ENCODE assay signal across 20 cellular contexts in the genomic region with DNA sequence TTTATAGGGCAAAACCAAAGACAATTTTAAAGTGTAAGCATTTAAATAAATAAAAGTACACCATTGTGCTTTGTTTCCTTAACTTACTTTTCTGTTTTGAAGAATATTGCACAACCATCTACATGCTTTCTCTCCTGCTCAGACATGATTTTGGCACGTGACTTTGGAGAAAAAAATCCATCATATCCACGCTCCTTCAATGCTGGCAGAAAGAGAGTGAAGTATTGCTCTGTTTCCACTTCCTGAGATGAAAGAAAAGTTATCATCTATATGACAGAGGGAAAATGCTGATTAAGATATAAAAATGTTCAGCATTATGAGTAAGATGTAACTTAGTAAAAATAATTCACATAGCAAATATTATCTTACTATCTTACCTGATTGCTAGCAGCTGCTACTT.
DNase-seq lines count a peak whose midpoint lies in the region; ATAC-seq, FAIRE-seq and TF ChIP-seq lines count a peak whose summit lies in the region.
"Had no signal": no experiment of that assay in that cellular context is flagged by ENCODE, and none has a peak within 500 bp of the region (broad histone marks: within the 10 kb centered on the region; RNA-seq: fewer than 3 reads in every experiment).

No MANE protein-coding gene starts in this region.

- CTCF ChIA-PET in HepG2 (lab: Yijun Ruan, JAX; ENCODE audit: low intra/inter-chr PET ratio, low total read pairs): no interaction called here
- CTCF ChIA-PET in mammary epithelial cell (lab: Charles Lee; ENCODE audit: low non-redundant PET): no interaction called here

- POLR2A ChIA-PET in HepG2 (lab: Yijun Ruan, JAX): no interaction called here
- POLR2A ChIA-PET in naive thymus-derived CD8-positive, alpha-beta T cell (lab: Charles Lee): interaction anchor here (0.9 kb wide), 1 partner anchor 114 kb away, joined by 3 read pairs; no protein-coding TSS in a partner anchor

- no peak for TF ChIP-seq EP300 in HepG2 (IDR thresholded peaks at IDR 0.05; ENCODE audit: low read depth in 2 of 2, low read length in 2 of 2)
- no peak for TF ChIP-seq EP300 in HepG2 (CRISPR knock-in tag; IDR thresholded peaks at IDR 0.05; ENCODE audit: borderline replicate concordance)

- H3K36me3 ChIP-seq in HepG2 (replicated peaks in 1 of 2; ENCODE audit: control insufficient read depth in 1 of 2, insufficient read depth in 2 of 2, low read length in 2 of 2): peaks cover 1 to 33% of the 10 kb centered on the region in 2 experiments; a peak in 3 of 5 replicates
- H3K36me3 ChIP-seq in right lobe of liver: peaks cover 0 to 19% (median 2%) of the 10 kb centered on the region in 4 donors
- peaks cover 9% of the 10 kb centered on the region for H3K36me3 ChIP-seq in mammary epithelial cell (ENCODE audit: insufficient read depth, low read length)
- H3K36me3 ChIP-seq in smooth muscle cell (ENCODE audit: low read depth): no peaks in the 10 kb centered on the region
- peaks cover 0 to 68% (median 46%) of the 10 kb centered on the region in 9 donors for H3K36me3 ChIP-seq in heart left ventricle

- intact Hi-C loops in HepG2 (cut with micrococcal nuclease; ENCODE audit: unreplicated experiment) (no loop called here), right lobe of liver (cut with DNase I) (no loop called here), mammary epithelial cell (cut with micrococcal nuclease) (loop anchor here (5.0 kb wide), 1 partner anchor 80 kb away; no protein-coding TSS in a partner anchor), heart left ventricle (cut with DNase I) (loop anchor here in 2 of 10 donors (10.0 kb wide), 2 partner anchors 53 to 63 kb away; no protein-coding TSS in a partner anchor)

- DNase-seq in HepG2 (ENCODE audit: low spot score) (no peak), right lobe of liver (no peak), mammary epithelial cell (peak; percentile 64), fibroblast of the aortic adventitia (ENCODE audit: low read depth) (peak; percentile 50), smooth muscle cell (lab: John Stamatoyannopoulos, UW; ENCODE audit: unreplicated experiment) (no peak), heart left ventricle (no peak)
- no peak for DNase-seq in naive thymus-derived CD8-positive, alpha-beta T cell
- DNase-seq: AML-193, Caco-2, DMS153, EL, H7, NCI-H1417 treated with DMSO at 0.1 percent for 48 hours, NCI-H1930, NCI-H446, NCI-H748 treated with DMSO at 0.1 percent for 48 hours, RPMI8226 had no signal

- H2AFZ ChIP-seq in HepG2 (ENCODE audit: low read length) (no peak overlapping the region), mammary epithelial cell (ENCODE audit: low read depth, low read length) (no peak overlapping the region), smooth muscle cell (ENCODE audit: low read depth) (no peak overlapping the region)

- H3K9me3 ChIP-seq in HepG2 (ENCODE audit: low read length) (no peaks in the 10 kb centered on the region), right lobe of liver (no peaks in the 10 kb centered on the region), mammary epithelial cell (replicated peaks; ENCODE audit: insufficient read depth, low read length) (no peaks in the 10 kb centered on the region), smooth muscle cell (replicated peaks; ENCODE audit: low read depth) (no peaks in the 10 kb centered on the region), heart left ventricle (no peaks in the 10 kb centered on the region)
- H3K9me3 ChIP-seq: Caco-2 had no signal

- no peaks in the 10 kb centered on the region for H3K9me3 Mint-ChIP-seq in naive thymus-derived CD8-positive, alpha-beta T cell
- H3K9me3 Mint-ChIP-seq: IgD-negative memory B cell had no signal

- H3K4me3 ChIP-seq in HepG2 (replicated peaks in 1 of 3; ENCODE audit: insufficient read depth in 1 of 3, low read depth in 2 of 3, low read length in 3 of 3) (no peak overlapping the region), right lobe of liver (no peak overlapping the region), mammary epithelial cell (replicated peaks in 1 of 3; ENCODE audit: insufficient read depth in 1 of 3, low read depth in 2 of 3, low read length in 3 of 3) (no peak overlapping the region), fibroblast of the aortic adventitia (ENCODE audit: low read depth, low read length) (no peak overlapping the region), smooth muscle cell (no peak overlapping the region), heart left ventricle (no peak overlapping the region)

- no peak overlapping the region for H3K4me2 ChIP-seq in HepG2 (ENCODE audit: low read depth, low read length)
- H3K4me2 ChIP-seq in mammary epithelial cell (ENCODE audit: insufficient read depth, low read depth, low read length): peak overlapping the region; percentile 27
- H3K4me2 ChIP-seq in smooth muscle cell: no peak overlapping the region

- in situ Hi-C loops in HepG2 (cut with HindIII; ENCODE audit: extremely low pct_ligation_motif_present, low pct_unique_long_range_greater_than_20kb): no loop called here
- in situ Hi-C loops in mammary epithelial cell (cut with MboI; ENCODE audit: low sequenced_read_pairs in 2 of 2): no loop called here

- no peaks in the 10 kb centered on the region for H3K27me3 Mint-ChIP-seq in naive thymus-derived CD8-positive, alpha-beta T cell
- H3K27me3 Mint-ChIP-seq: IgD-negative memory B cell had no signal

- BruUV-seq in HepG2 (replicated peaks; lab: Mats Ljungman, UMichigan) (no TSS peak), mammary epithelial cell (replicated peaks; lab: Mats Ljungman, UMichigan) (no TSS peak)

- peak overlapping the region in 1 of 10 donors; percentile 29 for H3K4me3 Mint-ChIP-seq in naive thymus-derived CD8-positive, alpha-beta T cell
- H3K4me3 Mint-ChIP-seq: CD14-positive monocyte, IgD-negative memory B cell had no signal

- no peak for ATAC-seq in HepG2
- ATAC-seq in right lobe of liver: no peak
- ATAC-seq in naive thymus-derived CD8-positive, alpha-beta T cell: no peak
- ATAC-seq in heart left ventricle: no peak
- ATAC-seq in HG03159 (IDR thresholded peaks at IDR 0.05; ENCODE audit: unreplicated experiment): no peak

- peaks cover 12% of the 10 kb centered on the region; the same call in 1 of the 2 replicates for H3K4me1 ChIP-seq in HepG2 (ENCODE audit: insufficient read depth, low read length)
- peaks cover 0 to 21% (median 9%) of the 10 kb centered on the region in 4 donors for H3K4me1 ChIP-seq in right lobe of liver
- peaks cover 8% of the 10 kb centered on the region for H3K4me1 ChIP-seq in mammary epithelial cell (ENCODE audit: insufficient read depth, low read length)
- no peaks in the 10 kb centered on the region for H3K4me1 ChIP-seq in smooth muscle cell (ENCODE audit: low read depth)
- H3K4me1 ChIP-seq in heart left ventricle: peaks cover 0 to 2% (median 0%) of the 10 kb centered on the region in 12 donors
- H3K4me1 ChIP-seq: Caco-2 had no signal

- TF ChIP-seq CTCF in HepG2 (CRISPR knock-in tag; IDR thresholded peaks at IDR 0.05) (no peak), right lobe of liver (IDR thresholded peaks at IDR 0.05) (no peak), mammary epithelial cell (conservative IDR thresholded peaks at IDR 0.05 in 1 of 2, IDR thresholded peaks at IDR 0.05 in 1 of 2; ENCODE audit: extremely low read depth in 1 of 2, insufficient read depth in 1 of 2, low read depth in 1 of 2, low read length in 2 of 2) (no peak), fibroblast of the aortic adventitia (IDR thresholded peaks at IDR 0.05; ENCODE audit: insufficient read depth, low read length) (no peak), smooth muscle cell (IDR thresholded peaks at IDR 0.05; ENCODE audit: borderline replicate concordance, insufficient read depth, poor library complexity, severe bottlenecking) (no peak), heart left ventricle (IDR thresholded peaks at IDR 0.05) (no peak)

- no peaks in the 10 kb centered on the region for H3K79me2 ChIP-seq in HepG2 (ENCODE audit: insufficient read depth, low read length)
- H3K79me2 ChIP-seq in mammary epithelial cell (ENCODE audit: insufficient read depth, low read length): no peaks in the 10 kb centered on the region
- H3K79me2 ChIP-seq in smooth muscle cell (ENCODE audit: low read depth): peaks cover under 1% of the 10 kb centered on the region

- H3K27me3 ChIP-seq in HepG2 (ENCODE audit: control insufficient read depth in 1 of 2, insufficient read depth in 2 of 2, low read length in 2 of 2): no peaks in the 10 kb centered on the region
- no peaks in the 10 kb centered on the region for H3K27me3 ChIP-seq in right lobe of liver
- no peaks in the 10 kb centered on the region for H3K27me3 ChIP-seq in mammary epithelial cell (ENCODE audit: insufficient read depth, low read length)
- H3K27me3 ChIP-seq in smooth muscle cell (ENCODE audit: low read depth): no peaks in the 10 kb centered on the region
- no peaks in the 10 kb centered on the region for H3K27me3 ChIP-seq in heart left ventricle

- H3K4me1 Mint-ChIP-seq in naive thymus-derived CD8-positive, alpha-beta T cell: peaks cover 15 to 53% (median 33%) of the 10 kb centered on the region in 4 donors

- 97% methylated on average over 2 of the region's 2 CpGs for WGBS in HepG2 (ENCODE audit: low lambda C conversion rate)
- WGBS in right lobe of liver (ENCODE audit: insufficient coverage, low coverage, low lambda C conversion rate, missing lambda C conversion rate): 63% methylated on average over 2 of the region's 2 CpGs
- 0% methylated on average over 2 of the region's 2 CpGs for WGBS in mammary epithelial cell (ENCODE audit: low coverage, missing lambda C conversion rate)
- WGBS in smooth muscle cell (ENCODE audit: low lambda C conversion rate): 91% methylated on average over 2 of the region's 2 CpGs
- 89 to 97% (median 93%) methylated on average over 2 of the region's 2 CpGs for WGBS in heart left ventricle, 4 donors

- no peaks in the 10 kb centered on the region for H4K20me1 ChIP-seq in HepG2 (ENCODE audit: insufficient read depth, low read length)
- no peaks in the 10 kb centered on the region for H4K20me1 ChIP-seq in mammary epithelial cell (ENCODE audit: insufficient read depth, low read length)
- no peaks in the 10 kb centered on the region for H4K20me1 ChIP-seq in smooth muscle cell (ENCODE audit: low read depth)

- no peaks in the 10 kb centered on the region for H3F3A ChIP-seq in smooth muscle cell (ENCODE audit: low read depth)

- peaks cover 4 to 74% (median 41%) of the 10 kb centered on the region in 3 donors for H3K36me3 Mint-ChIP-seq in naive thymus-derived CD8-positive, alpha-beta T cell

- no peak overlapping the region for H3K27ac ChIP-seq in HepG2 (ENCODE audit: extremely low read length, insufficient read depth, low read length)
- no peak overlapping the region for H3K27ac ChIP-seq in right lobe of liver
- peak overlapping the region; percentile 13 for H3K27ac ChIP-seq in mammary epithelial cell (ENCODE audit: insufficient read depth, low read depth, low read length)
- peak overlapping the region; percentile 26 for H3K27ac ChIP-seq in smooth muscle cell (ENCODE audit: low read depth)
- no peak overlapping the region for H3K27ac ChIP-seq in heart left ventricle

- H3K27ac Mint-ChIP-seq in naive thymus-derived CD8-positive, alpha-beta T cell: peak overlapping the region in 1 of 10 donors; percentile 66
- H3K27ac Mint-ChIP-seq: CD14-positive monocyte, IgD-negative memory B cell had no signal

- TF ChIP-seq POLR2A in HepG2 (IDR thresholded peaks at IDR 0.05; ENCODE audit: insufficient read depth in 1 of 2, low read depth in 2 of 2, low read length in 2 of 2) (no peak), right lobe of liver (IDR thresholded peaks at IDR 0.05) (no peak), heart left ventricle (IDR thresholded peaks at IDR 0.05) (no peak)

- H3K9ac ChIP-seq in HepG2 (ENCODE audit: insufficient read depth, low read depth, low read length) (no peak overlapping the region), mammary epithelial cell (ENCODE audit: insufficient read depth, low read length) (no peak overlapping the region), smooth muscle cell (ENCODE audit: low read depth) (no peak overlapping the region)

- FAIRE-seq in HepG2 (lab: Jason Lieb, UNC): no peak

- TF ChIP-seq RAD21 in HepG2 (CRISPR knock-in tag; IDR thresholded peaks at IDR 0.05): no peak

- dilution Hi-C loops in mammary epithelial cell (cut with HindIII; ENCODE audit: low sequenced_read_pairs): no loop called here

Comparison
In these comparisons a context has a peak if more than half of its experiments do, and no peak if none do; other contexts are left out.
1. DNase-seq: peak in mammary epithelial cell (single experiment) and fibroblast of the aortic adventitia (single experiment); none in HepG2 (single experiment), right lobe of liver (0 of 3), smooth muscle cell (single experiment), naive thymus-derived CD8-positive, alpha-beta T cell (0 of 10) and heart left ventricle (0 of 5).
2. H3K27ac ChIP-seq: peak in mammary epithelial cell (single experiment) and smooth muscle cell (single experiment); none in HepG2 (single experiment), right lobe of liver (0 of 3) and heart left ventricle (0 of 12).